2 cellular contexts compared by ENCODE assay signal in the genomic region with DNA sequence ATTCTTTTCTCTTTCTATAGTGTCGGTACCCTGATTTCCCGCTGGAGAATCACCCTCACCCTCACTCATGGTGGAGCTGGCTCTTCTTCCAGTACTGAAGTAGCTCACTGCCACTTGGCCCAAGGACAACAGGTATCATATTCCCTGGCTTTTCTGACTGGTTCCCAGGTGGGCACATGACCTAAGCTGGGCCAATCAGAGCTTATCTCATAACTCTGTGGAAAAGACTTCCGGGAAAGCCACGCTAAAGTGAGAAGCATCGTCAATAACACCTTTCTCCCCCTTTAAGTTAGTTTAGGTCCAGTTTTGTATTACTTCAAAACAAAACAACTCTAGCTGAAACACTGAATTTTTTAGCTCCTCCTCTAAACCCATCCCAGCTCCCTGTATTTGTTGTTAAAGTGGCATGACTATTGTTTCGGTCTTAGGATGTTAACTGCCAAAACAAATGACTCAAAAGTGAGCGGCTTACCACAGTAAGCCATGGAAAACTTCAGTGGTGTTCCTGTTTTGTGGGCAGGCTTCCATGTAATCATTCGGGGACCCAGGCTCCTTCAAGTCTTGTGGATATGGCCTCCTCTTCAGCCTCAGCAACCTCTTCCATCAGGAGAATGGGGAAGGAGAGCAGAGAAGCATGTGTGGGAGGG.
TF ChIP-seq lines count a peak whose summit lies in the region.

No MANE protein-coding gene starts in this region.

TF ChIP-seq in SK-N-SH, 30 proteins besides CTCF, POLR2A, EP300 and RAD21 (continued from another document):
- TF ChIP-seq, protein P1, sequence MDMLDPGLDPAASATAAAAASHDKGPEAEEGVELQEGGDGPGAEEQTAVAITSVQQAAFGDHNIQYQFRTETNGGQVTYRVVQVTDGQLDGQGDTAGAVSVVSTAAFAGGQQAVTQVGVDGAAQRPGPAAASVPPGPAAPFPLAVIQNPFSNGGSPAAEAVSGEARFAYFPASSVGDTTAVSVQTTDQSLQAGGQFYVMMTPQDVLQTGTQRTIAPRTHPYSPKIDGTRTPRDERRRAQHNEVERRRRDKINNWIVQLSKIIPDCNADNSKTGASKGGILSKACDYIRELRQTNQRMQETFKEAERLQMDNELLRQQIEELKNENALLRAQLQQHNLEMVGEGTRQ (IDR thresholded peaks at IDR 0.05; ENCODE audit: borderline replicate concordance, low read depth, low read length) = no peak
- TF ChIP-seq FOSL2 (IDR thresholded peaks at IDR 0.05; ENCODE audit: borderline replicate concordance, low read depth) = no peak

TF ChIP-seq in SK-N-SH treated with all-trans-retinoic acid at 6 μM for 48 hours, 23 proteins besides CTCF, POLR2A, EP300 and RAD21 (continued from another document):
- TF ChIP-seq, protein P2, sequence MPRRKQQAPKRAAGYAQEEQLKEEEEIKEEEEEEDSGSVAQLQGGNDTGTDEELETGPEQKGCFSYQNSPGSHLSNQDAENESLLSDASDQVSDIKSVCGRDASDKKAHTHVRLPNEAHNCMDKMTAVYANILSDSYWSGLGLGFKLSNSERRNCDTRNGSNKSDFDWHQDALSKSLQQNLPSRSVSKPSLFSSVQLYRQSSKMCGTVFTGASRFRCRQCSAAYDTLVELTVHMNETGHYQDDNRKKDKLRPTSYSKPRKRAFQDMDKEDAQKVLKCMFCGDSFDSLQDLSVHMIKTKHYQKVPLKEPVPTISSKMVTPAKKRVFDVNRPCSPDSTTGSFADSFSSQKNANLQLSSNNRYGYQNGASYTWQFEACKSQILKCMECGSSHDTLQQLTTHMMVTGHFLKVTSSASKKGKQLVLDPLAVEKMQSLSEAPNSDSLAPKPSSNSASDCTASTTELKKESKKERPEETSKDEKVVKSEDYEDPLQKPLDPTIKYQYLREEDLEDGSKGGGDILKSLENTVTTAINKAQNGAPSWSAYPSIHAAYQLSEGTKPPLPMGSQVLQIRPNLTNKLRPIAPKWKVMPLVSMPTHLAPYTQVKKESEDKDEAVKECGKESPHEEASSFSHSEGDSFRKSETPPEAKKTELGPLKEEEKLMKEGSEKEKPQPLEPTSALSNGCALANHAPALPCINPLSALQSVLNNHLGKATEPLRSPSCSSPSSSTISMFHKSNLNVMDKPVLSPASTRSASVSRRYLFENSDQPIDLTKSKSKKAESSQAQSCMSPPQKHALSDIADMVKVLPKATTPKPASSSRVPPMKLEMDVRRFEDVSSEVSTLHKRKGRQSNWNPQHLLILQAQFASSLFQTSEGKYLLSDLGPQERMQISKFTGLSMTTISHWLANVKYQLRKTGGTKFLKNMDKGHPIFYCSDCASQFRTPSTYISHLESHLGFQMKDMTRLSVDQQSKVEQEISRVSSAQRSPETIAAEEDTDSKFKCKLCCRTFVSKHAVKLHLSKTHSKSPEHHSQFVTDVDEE (CRISPR knock-in tag; IDR thresholded peaks at IDR 0.05) = no peak
- TF ChIP-seq SNAI2 (CRISPR knock-in tag; IDR thresholded peaks at IDR 0.05) (no peak), ISL1 (CRISPR knock-in tag; IDR thresholded peaks at IDR 0.05) (no peak), CSRNP3 (CRISPR knock-in tag; IDR thresholded peaks at IDR 0.05) (no peak), GLIS3 (CRISPR knock-in tag; IDR thresholded peaks at IDR 0.05) (no peak), OSR1 (CRISPR knock-in tag; IDR thresholded peaks at IDR 0.05) (no peak)
- TF ChIP-seq, protein P3, sequence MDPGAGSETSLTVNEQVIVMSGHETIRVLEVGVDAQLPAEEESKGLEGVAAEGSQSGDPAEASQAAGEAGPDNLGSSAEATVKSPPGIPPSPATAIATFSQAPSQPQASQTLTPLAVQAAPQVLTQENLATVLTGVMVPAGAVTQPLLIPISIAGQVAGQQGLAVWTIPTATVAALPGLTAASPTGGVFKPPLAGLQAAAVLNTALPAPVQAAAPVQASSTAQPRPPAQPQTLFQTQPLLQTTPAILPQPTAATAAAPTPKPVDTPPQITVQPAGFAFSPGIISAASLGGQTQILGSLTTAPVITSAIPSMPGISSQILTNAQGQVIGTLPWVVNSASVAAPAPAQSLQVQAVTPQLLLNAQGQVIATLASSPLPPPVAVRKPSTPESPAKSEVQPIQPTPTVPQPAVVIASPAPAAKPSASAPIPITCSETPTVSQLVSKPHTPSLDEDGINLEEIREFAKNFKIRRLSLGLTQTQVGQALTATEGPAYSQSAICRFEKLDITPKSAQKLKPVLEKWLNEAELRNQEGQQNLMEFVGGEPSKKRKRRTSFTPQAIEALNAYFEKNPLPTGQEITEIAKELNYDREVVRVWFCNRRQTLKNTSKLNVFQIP (CRISPR knock-in tag; IDR thresholded peaks at IDR 0.05; ENCODE audit: borderline replicate concordance, low read depth) = no peak
